28 cellular contexts compared by ENCODE assay signal in genomic region chr12:61923152-61923551, GRCh38.
"Had no signal": no experiment of that assay in that cellular context is flagged by ENCODE, and none has a peak within 500 bp of the region (broad histone marks: within the 10 kb centered on the region; RNA-seq: fewer than 3 reads in every experiment).

No MANE protein-coding gene starts in this region.

- H3K27ac Mint-ChIP-seq: IgD-negative memory B cell had no signal

- FAIRE-seq: HTR-8/SVneo, K562, RCC 7860 had no signal

- H3K27me3 Mint-ChIP-seq: IgD-negative memory B cell had no signal

- H3K27me3 ChIP-seq: SJSA1 had no signal

- H3K4me1 ChIP-seq: SJSA1 had no signal

- DNase-seq: Kasumi-1, MM.1S, MV-4-11, NCI-H1048, NCI-H1105, NCI-H1417, NCI-H1436 treated with DMSO at 0.1 percent for 48 hours, NCI-H1694, NCI-H187 treated with DMSO at 0.1 percent for 48 hours, NCI-H2029 treated with DMSO at 0.1 percent for 48 hours, NCI-H2171 treated with DMSO at 0.1 percent for 48 hours, NCI-H345, NCI-H446 treated with DMSO at 0.1 percent for 48 hours, NCI-H510A treated with DMSO at 0.1 percent for 48 hours, NCI-H69, NCI-H774, Right ventricle myocardium superior, RPMI8226, SIG-M5, SW 1271 had no signal

- H3K27ac ChIP-seq: HL-60, KMS-11, SJSA1, SK-N-MC had no signal

- H3K36me3 ChIP-seq: SJSA1 had no signal

- H3K9me3 ChIP-seq: SJSA1 had no signal

- H3K9ac ChIP-seq: KMS-11 had no signal

- ATAC-seq: K562 had no signal

- H3K4me1 Mint-ChIP-seq: IgD-negative memory B cell had no signal

- H3K4me3 ChIP-seq: K562, SJSA1, SK-N-MC had no signal

- H3K4me3 Mint-ChIP-seq: IgD-negative memory B cell had no signal
